9 cellular contexts compared by ENCODE assay signal in genomic region chr7:6578114-6579084, GRCh38. TPM values are rescaled to one million over a fixed set of nuclear protein-coding genes. Genes with fewer than 3 reads are reported as not detected.
A peak's percentile ranks its signal among the peaks of the same experiment; 100 is the strongest.
DNase-seq lines count a peak whose midpoint lies in the region; ATAC-seq and TF ChIP-seq lines count a peak whose summit lies in the region.
"Had no signal": no experiment of that assay in that cellular context is flagged by ENCODE, and none has a peak within 500 bp of the region (broad histone marks: within the 10 kb centered on the region; RNA-seq: fewer than 3 reads in every experiment).

No MANE protein-coding gene starts in this region.

- peak overlapping the region; percentile 91 for H3K27ac ChIP-seq in CD8-positive, alpha-beta memory T cell (ENCODE audit: low read depth, low read length)
- peak overlapping the region; percentile 51 for H3K27ac ChIP-seq in OCI-LY1 (ENCODE audit: low read depth, low read length, poor library complexity, severe bottlenecking)
- peak overlapping the region; percentile 88 for H3K27ac ChIP-seq in osteoblast (ENCODE audit: low read depth, low read length)

- no peaks in the 10 kb centered on the region for H3F3A ChIP-seq in OCI-LY1 (ENCODE audit: insufficient read depth, low read length)

- CTCF ChIA-PET in CD8-positive, alpha-beta memory T cell (lab: Charles Lee): interaction anchor here (0.9 to 1.8 kb wide), 4 partner anchors 9 to 55 kb away, joined by 3 to 10 read pairs (median 4); partner anchors contain the start of gene INTS15
- CTCF ChIA-PET in GM10248 (lab: Yijun Ruan, JAX): interaction anchor here (0.7 to 8.5 kb wide), 7 partner anchors 11 to 722 kb away, joined by 3 to 69 read pairs (median 3); partner anchors contain the start of gene INTS15

- peaks cover 10% of the 10 kb centered on the region for H3K4me1 ChIP-seq in CD8-positive, alpha-beta memory T cell (ENCODE audit: insufficient read depth, low read length)
- H3K4me1 ChIP-seq in OCI-LY1 (ENCODE audit: insufficient read depth, low read length, severe bottlenecking) (peaks cover 26% of the 10 kb centered on the region), osteoblast (ENCODE audit: insufficient read depth, low read length) (peaks cover 2% of the 10 kb centered on the region)

- no peaks in the 10 kb centered on the region for H4K20me1 ChIP-seq in OCI-LY1 (ENCODE audit: insufficient read depth, low read length)
- no peaks in the 10 kb centered on the region for H4K20me1 ChIP-seq in osteoblast (ENCODE audit: insufficient read depth, low read length)

- H3K4me3 Mint-ChIP-seq in CD8-positive, alpha-beta memory T cell: peak overlapping the region; percentile 77 to 93 (median 87)
- H3K4me3 Mint-ChIP-seq in effector memory CD8-positive, alpha-beta T cell: peak overlapping the region; percentile 86 to 87

- ATAC-seq in effector memory CD8-positive, alpha-beta T cell (replicated peaks): no peak
- ATAC-seq in HG02870 (IDR thresholded peaks at IDR 0.05; ENCODE audit: unreplicated experiment): no peak

- H3K9me3 ChIP-seq in CD8-positive, alpha-beta memory T cell (ENCODE audit: low read length): no peaks in the 10 kb centered on the region
- H3K9me3 ChIP-seq in OCI-LY1 (ENCODE audit: low read length) (no peaks in the 10 kb centered on the region), osteoblast (ENCODE audit: low read depth, low read length) (no peaks in the 10 kb centered on the region)

- H3K36me3 Mint-ChIP-seq in CD8-positive, alpha-beta memory T cell: peaks cover 3 to 41% (median 10%) of the 10 kb centered on the region in 3 donors
- peaks cover 25% of the 10 kb centered on the region for H3K36me3 Mint-ChIP-seq in effector memory CD8-positive, alpha-beta T cell (ENCODE audit: insufficient read depth)

- POLR2A ChIA-PET in CD8-positive, alpha-beta memory T cell (lab: Charles Lee): interaction anchor here (0.8 to 2.2 kb wide), 2 partner anchors 12 to 55 kb away, joined by 3 to 13 read pairs; partner anchors contain the start of gene INTS15
- POLR2A ChIA-PET in GM10248 (lab: Yijun Ruan, JAX): no interaction called here

- H3K9ac ChIP-seq in OCI-LY1 (ENCODE audit: low read length): peak overlapping the region; percentile 86; the same call in 1 of the 2 replicates

- H3K27me3 ChIP-seq in CD8-positive, alpha-beta memory T cell (ENCODE audit: insufficient read depth, low read length, poor library complexity, severe bottlenecking): no peaks in the 10 kb centered on the region
- no peaks in the 10 kb centered on the region for H3K27me3 ChIP-seq in OCI-LY1 (ENCODE audit: insufficient read depth, low read length)
- no peaks in the 10 kb centered on the region for H3K27me3 ChIP-seq in osteoblast (ENCODE audit: insufficient read depth, low read length)

- H2AFZ ChIP-seq in OCI-LY1 (ENCODE audit: low read length) (no peak overlapping the region), osteoblast (ENCODE audit: low read length) (no peak overlapping the region)

- H3K9me3 Mint-ChIP-seq in CD8-positive, alpha-beta memory T cell: no peaks in the 10 kb centered on the region
- no peaks in the 10 kb centered on the region for H3K9me3 Mint-ChIP-seq in effector memory CD8-positive, alpha-beta T cell

- no peak for DNase-seq in CD8-positive, alpha-beta memory T cell
- no peak for DNase-seq in effector memory CD8-positive, alpha-beta T cell
- DNase-seq in osteoblast (ENCODE audit: insufficient read length, low spot score, missing footprints) (peak; percentile 83), NCI-H146 (lab: John Stamatoyannopoulos, UW) (no peak), GM10248 (ENCODE audit: extremely low spot score) (no peak)
- no peak for DNase-seq in NK-92 treated with Interleukin-12 subunit alpha and Interleukin-12 subunit beta, amount 100 ng/mL, for 24 hours (lab: John Stamatoyannopoulos, UW)

- H3K9me2 ChIP-seq in OCI-LY1 (ENCODE audit: low read depth, low read length): no peaks in the 10 kb centered on the region

- H3K27ac Mint-ChIP-seq in CD8-positive, alpha-beta memory T cell: peak overlapping the region; percentile 62 to 98 (median 91)
- H3K27ac Mint-ChIP-seq in effector memory CD8-positive, alpha-beta T cell: peak overlapping the region; percentile 92 to 96

- H3K4me2 ChIP-seq in OCI-LY1 (ENCODE audit: low read length) (peak overlapping the region; percentile 62), osteoblast (ENCODE audit: insufficient read depth, low read length) (peak overlapping the region; percentile 84)

- H3K79me2 ChIP-seq in OCI-LY1 (ENCODE audit: insufficient read depth, low read length) (no peaks in the 10 kb centered on the region), osteoblast (ENCODE audit: insufficient read depth, low read length) (no peaks in the 10 kb centered on the region)

- peaks cover 5 to 38% (median 6%) of the 10 kb centered on the region in 3 donors for H3K4me1 Mint-ChIP-seq in CD8-positive, alpha-beta memory T cell
- H3K4me1 Mint-ChIP-seq in effector memory CD8-positive, alpha-beta T cell (ENCODE audit: low read depth in 2 of 2): peaks cover 5 to 13% of the 10 kb centered on the region in 2 donors

- TF ChIP-seq CTCF in OCI-LY1 (IDR thresholded peaks at IDR 0.05; ENCODE audit: low read length): no peak
- no peak for TF ChIP-seq CTCF in osteoblast (IDR thresholded peaks at IDR 0.05; ENCODE audit: extremely low read depth, low read depth, low read length)
- no peak for TF ChIP-seq CTCF in GM10248 (IDR thresholded peaks at IDR 0.05; ENCODE audit: control extremely low read depth, extremely low read depth, low read depth, missing control alignments)

- no peaks in the 10 kb centered on the region for H3K27me3 Mint-ChIP-seq in CD8-positive, alpha-beta memory T cell
- no peaks in the 10 kb centered on the region for H3K27me3 Mint-ChIP-seq in effector memory CD8-positive, alpha-beta T cell

- no peak overlapping the region for H3K4me3 ChIP-seq in CD8-positive, alpha-beta memory T cell (ENCODE audit: low read length)
- H3K4me3 ChIP-seq in OCI-LY1 (ENCODE audit: low read depth, low read length, poor library complexity, severe bottlenecking) (peak overlapping the region; percentile 76), osteoblast (ENCODE audit: insufficient read depth, low read length) (peak overlapping the region; percentile 92)

- H3K36me3 ChIP-seq in CD8-positive, alpha-beta memory T cell (ENCODE audit: insufficient read depth, low read length): peaks cover 9% of the 10 kb centered on the region
- H3K36me3 ChIP-seq in OCI-LY1 (ENCODE audit: insufficient read depth, low read length): peaks cover 34% of the 10 kb centered on the region
- peaks cover 30% of the 10 kb centered on the region for H3K36me3 ChIP-seq in osteoblast (ENCODE audit: insufficient read depth, low read length)

RNA-seq across cellular contexts. Expression of gene ZDHHC4, which starts 1.1 kb away (rescaled TPM):
- 10 to 100 TPM; 31.6 to 34.9 TPM for total RNA-seq in CD8-positive, alpha-beta memory T cell
- 57.6 TPM for polyA plus RNA-seq in CD8-positive, alpha-beta memory T cell
- total RNA-seq in osteoblast: 51.0 and 61.6 TPM in 2 replicates

RNA-seq across cellular contexts. Expression of gene INTS15, which starts 11.4 kb away (rescaled TPM):
- 10 to 100 TPM; 45.8 to 47.3 TPM for total RNA-seq in CD8-positive, alpha-beta memory T cell
- polyA plus RNA-seq in CD8-positive, alpha-beta memory T cell: 46.9 TPM
- 11.9 and 13.0 TPM in 2 replicates for total RNA-seq in osteoblast

RNA-seq across cellular contexts. Expression of gene GRID2IP, which starts 27.1 kb away (rescaled TPM):
- total RNA-seq in CD8-positive, alpha-beta memory T cell: under 1 TPM; 0.33 to 0.51 TPM
- not detected for polyA plus RNA-seq in CD8-positive, alpha-beta memory T cell
- under 0.01 TPM in 1 of 2 replicates, not detected in the other for total RNA-seq in osteoblast
- total RNA-seq: RPMI7951 had no signal

RNA-seq across cellular contexts. Expression of gene ZNF853, which starts 37.0 kb away (rescaled TPM):
- total RNA-seq in CD8-positive, alpha-beta memory T cell: 1 to 10 TPM; 3.5 to 4.5 TPM
- 11.2 TPM for polyA plus RNA-seq in CD8-positive, alpha-beta memory T cell
- under 0.01 TPM in 2 replicates for total RNA-seq in osteoblast

RNA-seq across cellular contexts. Expression of gene ZNF316, which starts 58.7 kb away (rescaled TPM):
- 10 to 100 TPM; 26.5 TPM for total RNA-seq in CD8-positive, alpha-beta memory T cell
- 5.2 TPM for polyA plus RNA-seq in CD8-positive, alpha-beta memory T cell
- total RNA-seq in osteoblast: 12.4 and 14.1 TPM in 2 replicates
